Comparison of ENCODE assay signal across 23 cellular contexts in genomic region chr4:183936047-183936446, GRCh38. TPM values are rescaled to one million over a fixed set of nuclear protein-coding genes. Genes with fewer than 3 reads are reported as not detected.
"Had no signal": no experiment of that assay in that cellular context is flagged by ENCODE, and none has a peak within 500 bp of the region (broad histone marks: within the 10 kb centered on the region; RNA-seq: fewer than 3 reads in every experiment).

No MANE protein-coding gene starts in this region.

- H3K36me3 Mint-ChIP-seq: stimulated activated memory B cell treated with anti-CD40 and anti-IgM and Interleukin-4, amounts not matched to agents 10 μg/mL and 1 μg/mL and 100 μg/mL, for 72 hours had no signal

- H3K9me3 Mint-ChIP-seq: activated CD4-positive, alpha-beta T cell treated with anti-CD3 and anti-CD28 coated beads, Interleukin-2, amount 10 ng/mL, durations not matched to agents 24 days and 14 days; activated CD8-positive, alpha-beta T cell treated with anti-CD3 and anti-CD28 coated beads for 36 hours; activated naive CD4-positive, alpha-beta T cell treated with anti-CD3 and anti-CD28 coated beads for 36 hours; central memory CD8-positive, alpha-beta T cell; stimulated activated memory B cell treated with anti-CD40 and anti-IgM and Interleukin-4, amounts not matched to agents 10 μg/mL and 1 μg/mL and 100 μg/mL, for 72 hours; T-helper 2 cell treated with Interferon-gamma antibody and Interleukin-4, amounts not matched to agents 5 μg/mL and 100 μg/mL, for 36 hours; type B pancreatic cell had no signal

- H3K27ac Mint-ChIP-seq: activated CD4-positive, alpha-beta T cell treated with anti-CD3 and anti-CD28 coated beads, Interleukin-2, amount 10 ng/mL, durations not matched to agents 24 days and 14 days; activated CD8-positive, alpha-beta T cell treated with anti-CD3 and anti-CD28 coated beads for 36 hours; activated naive CD4-positive, alpha-beta T cell treated with anti-CD3 and anti-CD28 coated beads for 36 hours; stimulated activated memory B cell treated with anti-CD40 and anti-IgM and Interleukin-4, amounts not matched to agents 10 μg/mL and 1 μg/mL and 100 μg/mL, for 72 hours; T-helper 2 cell treated with Interferon-gamma antibody and Interleukin-4, amounts not matched to agents 5 μg/mL and 100 μg/mL, for 36 hours; type B pancreatic cell had no signal

- H3K4me3 ChIP-seq: coronary artery, heart left ventricle, lower lobe of right lung, ovary, spleen, testis had no signal

- DNase-seq: activated CD4-positive, alpha-beta T cell treated with anti-CD3 and anti-CD28 coated beads, Interleukin-2, amount 10 ng/mL, durations not matched to agents 24 days and 14 days; activated CD8-positive, alpha-beta T cell treated with anti-CD3 and anti-CD28 coated beads for 36 hours; activated naive CD4-positive, alpha-beta T cell treated with anti-CD3 and anti-CD28 coated beads for 36 hours; activated T-cell treated with anti-CD3 and anti-CD28 coated beads, Interleukin-2, amount 50 U/mL, for 1 hour; anterior cingulate cortex; brain microvascular endothelial cell; erythroblast; foreskin melanocyte; left cardiac atrium; lower lobe of right lung; ovary; spleen; stimulated activated CD4-positive, alpha-beta T cell treated with anti-CD3 and anti-CD28 coated beads, Interleukin-4, amount 100 ng/mL, for 4 hours; testis had no signal

- H3K9me3 ChIP-seq: heart left ventricle, lower lobe of right lung, ovary, spleen, testis had no signal

- H3K27me3 Mint-ChIP-seq: activated CD8-positive, alpha-beta T cell treated with anti-CD3 and anti-CD28 coated beads for 36 hours; stimulated activated memory B cell treated with anti-CD40 and anti-IgM and Interleukin-4, amounts not matched to agents 10 μg/mL and 1 μg/mL and 100 μg/mL, for 72 hours; type B pancreatic cell had no signal

- H3K36me3 ChIP-seq: brain microvascular endothelial cell, heart left ventricle, lower lobe of right lung, ovary, spleen had no signal

- ATAC-seq: activated CD8-positive, alpha-beta T cell treated with anti-CD3 and anti-CD28 coated beads for 36 hours; left cardiac atrium; lower lobe of right lung; stimulated activated memory B cell treated with anti-CD40 and anti-IgM and Interleukin-4, amounts not matched to agents 10 μg/mL and 1 μg/mL and 100 μg/mL, for 72 hours had no signal

- H3K27ac ChIP-seq: brain microvascular endothelial cell, coronary artery, lower lobe of right lung, ovary, spleen, testis had no signal

- H3K4me1 ChIP-seq: lower lobe of right lung, testis had no signal

- H3K4me1 Mint-ChIP-seq: activated CD4-positive, alpha-beta T cell treated with anti-CD3 and anti-CD28 coated beads, Interleukin-2, amount 10 ng/mL, durations not matched to agents 24 days and 14 days; central memory CD8-positive, alpha-beta T cell; stimulated activated memory B cell treated with anti-CD40 and anti-IgM and Interleukin-4, amounts not matched to agents 10 μg/mL and 1 μg/mL and 100 μg/mL, for 72 hours had no signal

- FAIRE-seq: endometrium, islet of Langerhans, TTC549 had no signal

- H3K4me3 Mint-ChIP-seq: activated CD4-positive, alpha-beta T cell treated with anti-CD3 and anti-CD28 coated beads, Interleukin-2, amount 10 ng/mL, durations not matched to agents 24 days and 14 days; activated CD8-positive, alpha-beta T cell treated with anti-CD3 and anti-CD28 coated beads for 36 hours; activated naive CD4-positive, alpha-beta T cell treated with anti-CD3 and anti-CD28 coated beads for 36 hours; central memory CD8-positive, alpha-beta T cell; stimulated activated memory B cell treated with anti-CD40 and anti-IgM and Interleukin-4, amounts not matched to agents 10 μg/mL and 1 μg/mL and 100 μg/mL, for 72 hours; T-helper 2 cell treated with Interferon-gamma antibody and Interleukin-4, amounts not matched to agents 5 μg/mL and 100 μg/mL, for 36 hours; type B pancreatic cell had no signal

- H3K27me3 ChIP-seq: brain microvascular endothelial cell, heart left ventricle, ovary, spleen, testis had no signal

RNA-seq across cellular contexts. Expression of gene STOX2, which starts 30.9 kb away (rescaled TPM):
- total RNA-seq: activated CD4-positive, alpha-beta T cell treated with anti-CD3 and anti-CD28 coated beads, Interleukin-2, amount 10 ng/mL, durations not matched to agents 24 days and 14 days; activated CD8-positive, alpha-beta T cell treated with anti-CD3 and anti-CD28 coated beads for 36 hours; activated naive CD4-positive, alpha-beta T cell treated with anti-CD3 and anti-CD28 coated beads for 36 hours had no signal
